11 cellular contexts compared by ENCODE assay signal in genomic region chr12:47184229-47184628, GRCh38.
"Had no signal": no experiment of that assay in that cellular context is flagged by ENCODE, and none has a peak within 500 bp of the region (broad histone marks: within the 10 kb centered on the region; RNA-seq: fewer than 3 reads in every experiment).

No MANE protein-coding gene starts in this region.

- ATAC-seq: sciatic nerve had no signal

- H3K9me3 ChIP-seq: suprapubic skin, upper lobe of left lung had no signal

- H3K27ac ChIP-seq: suprapubic skin, upper lobe of left lung had no signal

- DNase-seq: activated CD4-positive, alpha-beta T cell treated with anti-CD3 and anti-CD28 coated beads, Interleukin-2, amount 10 ng/mL, durations not matched to agents 7 days and 5 days; activated CD4-positive, CD25-positive, alpha-beta regulatory T cell; activated naive CD4-positive, alpha-beta T cell; activated naive CD8-positive, alpha-beta T cell treated with anti-CD3 and anti-CD28 coated beads, Interleukin-2, amount 10 ng/mL, durations not matched to agents 7 days and 5 days; activated T-cell treated with anti-CD3 and anti-CD28 coated beads for 4 hours; anterior cingulate cortex; dermis blood vessel endothelial cell; head of caudate nucleus had no signal

- H3K4me1 ChIP-seq: suprapubic skin had no signal

- H3K36me3 ChIP-seq: suprapubic skin, upper lobe of left lung had no signal

- H3K27me3 ChIP-seq: suprapubic skin, upper lobe of left lung had no signal

- H3K4me3 ChIP-seq: suprapubic skin, upper lobe of left lung had no signal
